ENCODE assay signal across 28 cellular contexts in the genomic region with DNA sequence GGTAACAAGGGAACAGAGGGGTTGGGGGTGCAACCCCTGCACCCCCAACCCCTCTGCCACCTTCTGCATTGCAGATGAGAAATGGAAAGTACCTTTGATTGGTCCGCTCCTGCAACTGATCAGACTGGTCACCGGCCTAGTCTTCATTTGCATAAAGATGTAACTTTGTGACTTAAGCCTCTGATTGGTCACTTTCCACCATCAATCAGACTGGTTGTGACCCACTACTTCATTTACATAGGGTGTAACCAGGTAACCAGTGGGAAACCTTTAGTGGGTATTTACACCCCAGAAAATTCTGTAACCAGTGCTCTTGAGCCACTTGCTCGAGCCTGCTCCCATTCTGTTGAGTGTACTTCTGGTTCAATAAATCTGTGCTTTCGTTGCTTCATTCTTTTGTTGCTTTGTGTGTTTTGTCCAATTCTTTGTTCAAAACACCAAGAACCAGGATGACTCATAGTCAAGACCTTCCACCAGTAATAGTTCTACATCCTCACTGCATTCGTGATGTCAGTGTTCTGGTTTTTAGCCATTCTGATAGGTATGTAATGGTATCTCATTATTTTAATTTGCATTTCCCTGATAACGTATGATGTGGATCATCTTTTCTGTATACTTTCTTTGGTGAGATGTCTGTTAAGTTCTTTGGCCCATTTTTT. TPM values are rescaled to one million over a fixed set of nuclear protein-coding genes. Genes with fewer than 3 reads are reported as not detected.
A peak's percentile ranks its signal among the peaks of the same experiment; 100 is the strongest.
DNase-seq lines count a peak whose midpoint lies in the region; TF ChIP-seq lines count a peak whose summit lies in the region.
"Had no signal": no experiment of that assay in that cellular context is flagged by ENCODE, and none has a peak within 500 bp of the region (broad histone marks: within the 10 kb centered on the region; RNA-seq: fewer than 3 reads in every experiment).

No MANE protein-coding gene starts in this region.

- no peaks in the 10 kb centered on the region for H3K27me3 ChIP-seq in brain microvascular endothelial cell (replicated peaks)
- no peaks in the 10 kb centered on the region for H3K27me3 ChIP-seq in esophagus squamous epithelium
- H3K27me3 ChIP-seq: ascending aorta, gastrocnemius medialis, hepatocyte, upper lobe of right lung had no signal

- 75 to 78% methylated on average over 5 to 6 of the region's 6 CpGs for WGBS in esophagus squamous epithelium, 2 donors

- peaks cover 0 to 7% (median 4%) of the 10 kb centered on the region in 3 donors for H3K4me1 ChIP-seq in esophagus squamous epithelium
- H3K4me1 ChIP-seq: upper lobe of right lung had no signal

- peaks cover 0 to 4% (median 0%) of the 10 kb centered on the region in 3 donors for H3K9me3 ChIP-seq in esophagus squamous epithelium
- H3K9me3 ChIP-seq: gastrocnemius medialis, upper lobe of right lung had no signal

- TF ChIP-seq CTCF in brain microvascular endothelial cell (IDR thresholded peaks at IDR 0.05; ENCODE audit: low read depth, low read length, missing control alignments) (no peak), esophagus squamous epithelium (IDR thresholded peaks at IDR 0.05) (no peak)

- intact Hi-C loops in esophagus squamous epithelium (cut with DNase I): no loop called here

- DNase-seq in EH (ENCODE audit: low read depth) (peak; percentile 19), HT1080 (ENCODE audit: low read depth) (peak; percentile 16), brain microvascular endothelial cell (peak; percentile 46), lung microvascular endothelial cell (ENCODE audit: low read depth in 2 of 2) (peak; percentile 2 to 60), esophagus squamous epithelium (lab: John Stamatoyannopoulos, UW) (no peak), AG08396 (ENCODE audit: low spot score) (no peak), NCI-H2196 treated with DMSO at 0.1 percent for 48 hours (lab: John Stamatoyannopoulos, UW; ENCODE audit: unreplicated experiment) (no peak)
- no peak for DNase-seq in stimulated activated CD4-positive, alpha-beta T cell treated with anti-CD3 and anti-CD28 coated beads, Interleukin-4, amount 100 ng/mL, for 1 hour
- DNase-seq: activated CD4-positive, alpha-beta T cell treated with anti-CD3 and anti-CD28 coated beads for 1 hour; activated naive CD4-positive, alpha-beta T cell treated with anti-CD3 and anti-CD28 coated beads, Interleukin-2, amount 10 ng/mL, durations not matched to agents 7 days and 5 days; activated T-cell treated with anti-CD3 and anti-CD28 coated beads, Interleukin-2, amount 50 U/mL, for 48 hours; AML-193; DMS79; effector CD4-positive, alpha-beta T cell; erythroblast; gastrocnemius medialis; H9; immature natural killer cell; Kasumi-1; left ventricle myocardium inferior; NCI-H1092 treated with DMSO at 0.1 percent for 48 hours; NCI-H2029; NCI-H226; posterior cingulate gyrus; T-helper 1 cell; upper lobe of right lung had no signal

- in situ Hi-C loops in brain microvascular endothelial cell (cut with HindIII; ENCODE audit: low pct_ligation_motif_present, low sequenced_read_pairs): no loop called here

- H3K36me3 ChIP-seq in brain microvascular endothelial cell (replicated peaks) (no peaks in the 10 kb centered on the region), esophagus squamous epithelium (no peaks in the 10 kb centered on the region)
- H3K36me3 ChIP-seq: ascending aorta, gastrocnemius medialis, upper lobe of right lung had no signal

- no peak overlapping the region for H3K4me3 ChIP-seq in brain microvascular endothelial cell (ENCODE audit: low read depth, low read length)
- H3K4me3 ChIP-seq in esophagus squamous epithelium: no peak overlapping the region
- H3K4me3 ChIP-seq: ascending aorta, gastrocnemius medialis, hepatocyte, left ventricle myocardium inferior, upper lobe of right lung had no signal

- no peak overlapping the region for H3K27ac ChIP-seq in brain microvascular endothelial cell
- H3K27ac ChIP-seq in esophagus squamous epithelium: no peak overlapping the region
- H3K27ac ChIP-seq: ascending aorta, gastrocnemius medialis, hepatocyte, left ventricle myocardium inferior, upper lobe of right lung had no signal

- TF ChIP-seq POLR2A in esophagus squamous epithelium (IDR thresholded peaks at IDR 0.05): no peak

RNA-seq across cellular contexts. Expression of a gene that starts 30.8 kb away (rescaled TPM):
- 23.7 and 24.8 TPM in 2 replicates for total RNA-seq in HT1080 (2014; rRNA removed; shearing (Covaris generic))
- 9.6 and 13.9 TPM in 2 replicates for polyA plus RNA-seq in HT1080 (2015; cell fraction: cytosol; rRNA removed)
- polyA plus RNA-seq in HT1080 (2015; cell fraction: nucleus; rRNA removed): 40.3 and 50.3 TPM in 2 replicates
- total RNA-seq in lung microvascular endothelial cell (17.0 and 23.0 TPM in 2 replicates), esophagus squamous epithelium (10 to 100 TPM; 16.1 to 46.6 (median 30.0) TPM)

Comparison
In these comparisons a context has a peak if more than half of its experiments do, and no peak if none do; other contexts are left out.
1. DNase-seq: peak in EH (single experiment), HT1080 (single experiment), brain microvascular endothelial cell (single experiment) and lung microvascular endothelial cell (2 of 2); none in esophagus squamous epithelium (single experiment), stimulated activated CD4-positive, alpha-beta T cell treated with anti-CD3 and anti-CD28 coated beads, Interleukin-4, amount 100 ng/mL, for 1 hour (single experiment), AG08396 (single experiment) and NCI-H2196 treated with DMSO at 0.1 percent for 48 hours (single experiment).